8 cellular contexts compared by ENCODE assay signal in genomic region chr9:32968101-32969011, GRCh38. TPM values are rescaled to one million over a fixed set of nuclear protein-coding genes. Genes with fewer than 3 reads are reported as not detected.
DNase-seq lines count a peak whose midpoint lies in the region; ATAC-seq lines count a peak whose summit lies in the region.

No MANE protein-coding gene starts in this region.

- H3K36me3 Mint-ChIP-seq in activated CD4-positive, alpha-beta T cell treated with anti-CD3 and anti-CD28 coated beads, Interleukin-2, amount 10 ng/mL, durations not matched to agents 24 days and 14 days (ENCODE audit: low read depth) = peaks cover 22% of the 10 kb centered on the region
- H3K36me3 Mint-ChIP-seq in memory B cell = peaks cover 3% of the 10 kb centered on the region
- H3K36me3 Mint-ChIP-seq in stimulated activated effector memory CD8-positive, alpha-beta T cell treated with anti-CD3 and anti-CD28 coated beads, Interleukin-12 subunit alpha, Interleukin-12 subunit beta, amount 100 ng/mL, for 72 hours = peaks cover 23% of the 10 kb centered on the region

- intact Hi-C loops in activated CD4-positive, alpha-beta T cell treated with anti-CD3 and anti-CD28 coated beads, Interleukin-2, amount 10 ng/mL, durations not matched to agents 24 days and 14 days (cut with micrococcal nuclease) = loop anchor here (1.0 to 10.0 kb wide), 4 partner anchors 134 to 589 kb away; no protein-coding TSS in a partner anchor

- no peak overlapping the region for H3K27ac Mint-ChIP-seq in activated CD4-positive, alpha-beta T cell treated with anti-CD3 and anti-CD28 coated beads, Interleukin-2, amount 10 ng/mL, durations not matched to agents 24 days and 14 days
- H3K27ac Mint-ChIP-seq in memory B cell = peak overlapping the region; percentile 41
- H3K27ac Mint-ChIP-seq in stimulated activated effector memory CD8-positive, alpha-beta T cell treated with anti-CD3 and anti-CD28 coated beads, Interleukin-12 subunit alpha, Interleukin-12 subunit beta, amount 100 ng/mL, for 72 hours = no peak overlapping the region

- H3K9me3 Mint-ChIP-seq in activated CD4-positive, alpha-beta T cell treated with anti-CD3 and anti-CD28 coated beads, Interleukin-2, amount 10 ng/mL, durations not matched to agents 24 days and 14 days = no peaks in the 10 kb centered on the region
- no peaks in the 10 kb centered on the region for H3K9me3 Mint-ChIP-seq in memory B cell
- H3K9me3 Mint-ChIP-seq in stimulated activated effector memory CD8-positive, alpha-beta T cell treated with anti-CD3 and anti-CD28 coated beads, Interleukin-12 subunit alpha, Interleukin-12 subunit beta, amount 100 ng/mL, for 72 hours = no peaks in the 10 kb centered on the region

- DNase-seq in NCI-H2227 (lab: John Stamatoyannopoulos, UW; ENCODE audit: unreplicated experiment) (peak; percentile 53), NCI-H2227 treated with DMSO at 0.1 percent for 48 hours (lab: John Stamatoyannopoulos, UW) (no peak), NCI-H146 treated with DMSO at 0.1 percent for 48 hours (lab: John Stamatoyannopoulos, UW; ENCODE audit: unreplicated experiment) (peak; percentile 13), dermis microvascular lymphatic vessel endothelial cell (ENCODE audit: low read depth in 2 of 2) (peak; percentile 48 to 59), memory B cell (ENCODE audit: low spot score in 2 of 2) (peak; percentile 56 to 58), NCI-H128 (lab: John Stamatoyannopoulos, UW; ENCODE audit: unreplicated experiment) (no peak)
- peak; percentile 86 for DNase-seq in activated CD4-positive, alpha-beta T cell treated with anti-CD3 and anti-CD28 coated beads, Interleukin-2, amount 10 ng/mL, durations not matched to agents 24 days and 14 days
- DNase-seq in stimulated activated effector memory CD8-positive, alpha-beta T cell treated with anti-CD3 and anti-CD28 coated beads, Interleukin-12 subunit alpha, Interleukin-12 subunit beta, amount 100 ng/mL, for 72 hours (ENCODE audit: low spot score in 2 of 2) = peak; percentile 43 to 71

- ATAC-seq in memory B cell (ENCODE audit: low read depth) = no peak
- ATAC-seq in stimulated activated effector memory CD8-positive, alpha-beta T cell treated with anti-CD3 and anti-CD28 coated beads, Interleukin-12 subunit alpha, Interleukin-12 subunit beta, amount 100 ng/mL, for 72 hours = no peak

- no peak overlapping the region for H3K4me3 Mint-ChIP-seq in activated CD4-positive, alpha-beta T cell treated with anti-CD3 and anti-CD28 coated beads, Interleukin-2, amount 10 ng/mL, durations not matched to agents 24 days and 14 days
- no peak overlapping the region for H3K4me3 Mint-ChIP-seq in memory B cell
- H3K4me3 Mint-ChIP-seq in stimulated activated effector memory CD8-positive, alpha-beta T cell treated with anti-CD3 and anti-CD28 coated beads, Interleukin-12 subunit alpha, Interleukin-12 subunit beta, amount 100 ng/mL, for 72 hours = no peak overlapping the region

- no peaks in the 10 kb centered on the region for H3K27me3 Mint-ChIP-seq in activated CD4-positive, alpha-beta T cell treated with anti-CD3 and anti-CD28 coated beads, Interleukin-2, amount 10 ng/mL, durations not matched to agents 24 days and 14 days
- H3K27me3 Mint-ChIP-seq in memory B cell = no peaks in the 10 kb centered on the region

- H3K4me1 Mint-ChIP-seq in activated CD4-positive, alpha-beta T cell treated with anti-CD3 and anti-CD28 coated beads, Interleukin-2, amount 10 ng/mL, durations not matched to agents 24 days and 14 days = peaks cover 2% of the 10 kb centered on the region
- H3K4me1 Mint-ChIP-seq in memory B cell = peaks cover 2% of the 10 kb centered on the region
- H3K4me1 Mint-ChIP-seq in stimulated activated effector memory CD8-positive, alpha-beta T cell treated with anti-CD3 and anti-CD28 coated beads, Interleukin-12 subunit alpha, Interleukin-12 subunit beta, amount 100 ng/mL, for 72 hours = no peaks in the 10 kb centered on the region

RNA-seq across cellular contexts. Expression of gene APTX, which starts 33.1 kb away (rescaled TPM):
- total RNA-seq in activated CD4-positive, alpha-beta T cell treated with anti-CD3 and anti-CD28 coated beads, Interleukin-2, amount 10 ng/mL, durations not matched to agents 24 days and 14 days = 52.7 and 53.3 TPM in 2 replicates
- 16.1 and 17.3 TPM in 2 replicates for total RNA-seq in dermis microvascular lymphatic vessel endothelial cell

RNA-seq across cellular contexts. Expression of gene DNAJA1, which starts 56.7 kb away (rescaled TPM):
- total RNA-seq in activated CD4-positive, alpha-beta T cell treated with anti-CD3 and anti-CD28 coated beads, Interleukin-2, amount 10 ng/mL, durations not matched to agents 24 days and 14 days = 319 and 328 TPM in 2 replicates
- total RNA-seq in dermis microvascular lymphatic vessel endothelial cell = 95.8 and 111 TPM in 2 replicates

Comparison
In these comparisons a context has a peak if more than half of its experiments do, and no peak if none do; other contexts are left out.
1. DNase-seq: peak in NCI-H2227 (single experiment), NCI-H146 treated with DMSO at 0.1 percent for 48 hours (single experiment), activated CD4-positive, alpha-beta T cell treated with anti-CD3 and anti-CD28 coated beads, Interleukin-2, amount 10 ng/mL, durations not matched to agents 24 days and 14 days (single experiment), dermis microvascular lymphatic vessel endothelial cell (2 of 2), memory B cell (2 of 2) and stimulated activated effector memory CD8-positive, alpha-beta T cell treated with anti-CD3 and anti-CD28 coated beads, Interleukin-12 subunit alpha, Interleukin-12 subunit beta, amount 100 ng/mL, for 72 hours (2 of 2); none in NCI-H2227 treated with DMSO at 0.1 percent for 48 hours (single experiment) and NCI-H128 (single experiment).